ENCODE assay signal across 24 cellular contexts in the genomic region with DNA sequence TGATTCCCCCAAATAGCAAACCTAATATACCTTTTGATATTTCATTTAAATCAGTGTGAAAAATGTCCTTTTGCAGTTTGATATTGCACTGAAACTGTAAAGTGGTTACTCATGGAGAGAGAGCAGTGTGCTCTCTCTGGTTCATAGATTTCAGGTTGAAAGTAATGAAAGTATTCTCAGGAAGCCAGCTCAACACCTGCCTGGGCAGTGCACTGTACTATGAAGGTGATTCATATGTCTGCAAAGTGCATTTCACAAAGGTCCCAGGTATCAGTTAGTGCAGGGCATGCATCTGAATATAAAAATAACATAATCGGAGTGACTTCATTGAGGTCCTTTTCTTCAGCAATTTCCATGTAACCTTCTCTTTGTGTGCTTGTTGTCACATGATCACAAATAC.
DNase-seq lines count a peak whose midpoint lies in the region; ATAC-seq, FAIRE-seq and TF ChIP-seq lines count a peak whose summit lies in the region.
"Had no signal": no experiment of that assay in that cellular context is flagged by ENCODE, and none has a peak within 500 bp of the region (broad histone marks: within the 10 kb centered on the region; RNA-seq: fewer than 3 reads in every experiment).

No MANE protein-coding gene starts in this region.

- no peaks in the 10 kb centered on the region for H3K36me3 Mint-ChIP-seq in immature natural killer cell
- peaks cover 5% of the 10 kb centered on the region for H3K36me3 Mint-ChIP-seq in natural killer cell treated with Interleukin-12 subunit alpha and Interleukin-12 subunit beta and Interleukin-15 and Interleukin-18, amount 100 ng/mL, for 72 hours

- POLR2A ChIA-PET in PC-3 (lab: Charles Lee; ENCODE audit: unreplicated experiment), result no interaction called here

- H3K9me2 ChIP-seq in PC-3 (replicated peaks; ENCODE audit: low read length), result no peaks in the 10 kb centered on the region

- H3K9ac ChIP-seq in PC-3 (ENCODE audit: low read length), result no peak overlapping the region

- no peaks in the 10 kb centered on the region for H3K27me3 ChIP-seq in PC-3 (ENCODE audit: low read length)
- H3K27me3 ChIP-seq in bronchial epithelial cell (ENCODE audit: control insufficient read depth, insufficient read depth, low read length), result no peaks in the 10 kb centered on the region
- H3K27me3 ChIP-seq: MG63, Peyer's patch had no signal

- H3K36me3 ChIP-seq in PC-3 (ENCODE audit: low read depth, low read length) (no peaks in the 10 kb centered on the region), bronchial epithelial cell (ENCODE audit: control insufficient read depth, insufficient read depth, low read length) (no peaks in the 10 kb centered on the region)
- H3K36me3 ChIP-seq: MG63, Peyer's patch had no signal

- no peak overlapping the region for H3K4me2 ChIP-seq in PC-3 (ENCODE audit: low read length)

- no peaks in the 10 kb centered on the region for H3K4me1 Mint-ChIP-seq in immature natural killer cell
- H3K4me1 Mint-ChIP-seq in natural killer cell treated with Interleukin-12 subunit alpha and Interleukin-12 subunit beta and Interleukin-15 and Interleukin-18, amount 100 ng/mL, for 72 hours (ENCODE audit: low read depth in 2 of 2), result no peaks in the 10 kb centered on the region
- H3K4me1 Mint-ChIP-seq: H9 had no signal

- BruUV-seq in PC-3 (replicated peaks; lab: Mats Ljungman, UMichigan), result no TSS peak

- H3K9me3 Mint-ChIP-seq in immature natural killer cell, result peaks cover 7 to 28% (median 14%) of the 10 kb centered on the region in 6 donors
- H3K9me3 Mint-ChIP-seq in natural killer cell treated with Interleukin-12 subunit alpha and Interleukin-12 subunit beta and Interleukin-15 and Interleukin-18, amount 100 ng/mL, for 72 hours, result peaks cover 10% of the 10 kb centered on the region

- H2AFZ ChIP-seq in PC-3 (ENCODE audit: low read length), result no peak overlapping the region

- no peaks in the 10 kb centered on the region for H3K9me3 ChIP-seq in PC-3 (ENCODE audit: low read length)
- H3K9me3 ChIP-seq: Peyer's patch had no signal

- H3K4me3 Mint-ChIP-seq in immature natural killer cell, result no peak overlapping the region
- H3K4me3 Mint-ChIP-seq in natural killer cell treated with Interleukin-12 subunit alpha and Interleukin-12 subunit beta and Interleukin-15 and Interleukin-18, amount 100 ng/mL, for 72 hours, result no peak overlapping the region
- H3K4me3 Mint-ChIP-seq: H9 had no signal

- intact Hi-C loops in PC-3 (cut with micrococcal nuclease), result no loop called here

- no peaks in the 10 kb centered on the region for H3F3A ChIP-seq in PC-3 (ENCODE audit: low read length, unreplicated experiment)

- peaks cover 0 to 1% (median 0%) of the 10 kb centered on the region in 3 donors for H3K27me3 Mint-ChIP-seq in immature natural killer cell (ENCODE audit: low read depth in 3 of 3)
- H3K27me3 Mint-ChIP-seq in natural killer cell treated with Interleukin-12 subunit alpha and Interleukin-12 subunit beta and Interleukin-15 and Interleukin-18, amount 100 ng/mL, for 72 hours, result no peaks in the 10 kb centered on the region

- FAIRE-seq in GM12891 (lab: Jason Lieb, UNC) (peak; percentile 26), bronchial epithelial cell (lab: Jason Lieb, UNC) (no peak)
- FAIRE-seq: HTR-8/SVneo had no signal

- H3K27ac Mint-ChIP-seq in immature natural killer cell, result no peak overlapping the region
- no peak overlapping the region for H3K27ac Mint-ChIP-seq in natural killer cell treated with Interleukin-12 subunit alpha and Interleukin-12 subunit beta and Interleukin-15 and Interleukin-18, amount 100 ng/mL, for 72 hours
- H3K27ac Mint-ChIP-seq: H9 had no signal

- CTCF ChIA-PET in PC-3 (lab: Charles Lee), result no interaction called here

- H3K4me3 ChIP-seq in PC-3 (ENCODE audit: low read length), result no peak overlapping the region
- no peak overlapping the region for H3K4me3 ChIP-seq in bronchial epithelial cell (ENCODE audit: low read depth, low read length)
- H3K4me3 ChIP-seq: MG63, Peyer's patch had no signal

- ATAC-seq in PC-3, result peak; percentile 45; the same call in 1 of the 2 replicates
- no peak for ATAC-seq in natural killer cell treated with Interleukin-12 subunit alpha and Interleukin-12 subunit beta and Interleukin-15 and Interleukin-18, amount 100 ng/mL, for 72 hours

- no peak for TF ChIP-seq CTCF in PC-3 (conservative IDR thresholded peaks at IDR 0.05; ENCODE audit: low read depth, low read length)
- TF ChIP-seq CTCF in bronchial epithelial cell (IDR thresholded peaks at IDR 0.05; ENCODE audit: insufficient read depth, low read length, severe bottlenecking), result no peak

- no peaks in the 10 kb centered on the region for H3K4me1 ChIP-seq in PC-3 (ENCODE audit: insufficient read depth, low read length)
- H3K4me1 ChIP-seq: Peyer's patch had no signal

- DNase-seq in GM12891 (ENCODE audit: insufficient read length, low spot score) (no peak), PC-3 (peak; percentile 17), bronchial epithelial cell (ENCODE audit: low read depth) (peak; percentile 36), kidney tubule cell (ENCODE audit: low spot score) (peak; percentile 63), immature natural killer cell (no peak)
- no peak for DNase-seq in activated CD4-positive, alpha-beta T cell treated with anti-CD3 and anti-CD28 coated beads, Interleukin-2, amount 50 U/mL, for 48 hours
- DNase-seq in natural killer cell treated with Interleukin-12 subunit alpha and Interleukin-12 subunit beta and Interleukin-15 and Interleukin-18, amount 100 ng/mL, for 72 hours (ENCODE audit: low spot score), result no peak
- DNase-seq: AML-193, GDM1, H9, IMR-90, Karpas-422, MG63, NCI-H1092 treated with DMSO at 0.1 percent for 48 hours, NCI-H146, NCI-H2029 treated with DMSO at 0.1 percent for 48 hours, NCI-H226, NCI-H524, NCI-H82, Peyer's patch, Right ventricle myocardium superior had no signal

- H3K27ac ChIP-seq in PC-3 (ENCODE audit: low read length), result no peak overlapping the region
- H3K27ac ChIP-seq: C4-2B, HL-60, Peyer's patch had no signal

- no peaks in the 10 kb centered on the region for H3K79me2 ChIP-seq in PC-3 (ENCODE audit: low read length)

- no peaks in the 10 kb centered on the region for H4K20me1 ChIP-seq in PC-3 (ENCODE audit: low read length)

- no peak for TF ChIP-seq POLR2A in GM12891 (IDR thresholded peaks at IDR 0.05; ENCODE audit: low read depth, low read length)

TF ChIP-seq in GM12891, 5 proteins besides CTCF, POLR2A, EP300 and RAD21:
- TF ChIP-seq POU2F2 (IDR thresholded peaks at IDR 0.05; ENCODE audit: low read depth, low read length), result no peak
- no peak for TF ChIP-seq SPI1 (IDR thresholded peaks at IDR 0.05; ENCODE audit: low read depth, low read length)
- no peak for TF ChIP-seq POLR2AphosphoS5 (IDR thresholded peaks at IDR 0.05; ENCODE audit: low read depth, low read length)
- no peak for TF ChIP-seq PAX5 (IDR thresholded peaks at IDR 0.05; ENCODE audit: insufficient read depth, low read length, severe bottlenecking)
- TF ChIP-seq TAF1 (IDR thresholded peaks at IDR 0.05; ENCODE audit: low read depth, low read length), result no peak

Comparison
In these comparisons a context has a peak if more than half of its experiments do, and no peak if none do; other contexts are left out.
1. DNase-seq: peak in PC-3 (single experiment), bronchial epithelial cell (single experiment) and kidney tubule cell (single experiment); none in GM12891 (single experiment), activated CD4-positive, alpha-beta T cell treated with anti-CD3 and anti-CD28 coated beads, Interleukin-2, amount 50 U/mL, for 48 hours (0 of 2), immature natural killer cell (0 of 3) and natural killer cell treated with Interleukin-12 subunit alpha and Interleukin-12 subunit beta and Interleukin-15 and Interleukin-18, amount 100 ng/mL, for 72 hours (single experiment).